Comparison of ENCODE assay signal across 15 cellular contexts in the genomic region with DNA sequence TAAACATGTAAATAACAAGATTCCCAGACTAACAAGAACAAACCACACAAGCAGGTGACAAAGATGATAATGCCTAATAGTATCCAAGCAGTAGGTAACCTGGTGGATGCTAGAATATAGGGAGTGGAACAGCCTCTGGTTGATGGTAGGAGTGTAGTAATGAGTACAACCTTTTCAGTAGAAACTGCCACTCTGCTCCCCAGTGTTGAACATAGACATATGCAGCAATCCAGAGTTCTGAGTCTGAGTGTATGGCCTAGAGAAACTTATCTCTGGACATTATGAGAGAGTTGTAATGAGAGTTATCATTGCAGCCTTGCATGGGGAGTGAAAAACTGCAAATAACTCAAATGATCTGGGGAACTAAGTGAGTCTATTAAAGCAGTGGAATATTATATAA.
A peak's percentile ranks its signal among the peaks of the same experiment; 100 is the strongest.
DNase-seq lines count a peak whose midpoint lies in the region; ATAC-seq and TF ChIP-seq lines count a peak whose summit lies in the region.
"Had no signal": no experiment of that assay in that cellular context is flagged by ENCODE, and none has a peak within 500 bp of the region (broad histone marks: within the 10 kb centered on the region; RNA-seq: fewer than 3 reads in every experiment).

No MANE protein-coding gene starts in this region.

- peaks cover 0 to 89% (median 70%) of the 10 kb centered on the region in 9 donors for H3K4me1 ChIP-seq in heart right ventricle
- no peaks in the 10 kb centered on the region for H3K4me1 ChIP-seq in hepatocyte (ENCODE audit: insufficient read depth)
- H3K4me1 ChIP-seq in thyroid gland = peaks cover 48 to 52% of the 10 kb centered on the region in 2 donors
- H3K4me1 ChIP-seq: neural progenitor cell had no signal

- TF ChIP-seq CTCF in heart right ventricle (IDR thresholded peaks at IDR 0.05) = no peak
- no peak for TF ChIP-seq CTCF in hepatocyte (IDR thresholded peaks at IDR 0.05; ENCODE audit: poor library complexity)
- TF ChIP-seq CTCF in type B pancreatic cell (conservative IDR thresholded peaks at IDR 0.05) = no peak
- TF ChIP-seq CTCF in RWPE1 (conservative IDR thresholded peaks at IDR 0.05; ENCODE audit: low read depth) = no peak
- no peak for TF ChIP-seq CTCF in thyroid gland (IDR thresholded peaks at IDR 0.05)

- POLR2A ChIA-PET in RWPE1 (lab: Yijun Ruan, JAX; ENCODE audit: low non-redundant PET) = no interaction called here

- H2AFZ ChIP-seq in hepatocyte = no peak overlapping the region
- H2AFZ ChIP-seq: neural progenitor cell had no signal

- H3K4me3 Mint-ChIP-seq in T-helper 2 cell treated with Interferon-gamma antibody and Interleukin-4, amounts not matched to agents 5 μg/mL and 100 μg/mL, for 36 hours = peak overlapping the region; percentile 78
- H3K4me3 Mint-ChIP-seq in type B pancreatic cell = no peak overlapping the region
- H3K4me3 Mint-ChIP-seq: neural progenitor cell had no signal

- H3K27ac ChIP-seq in heart right ventricle (peak overlapping the region in 8 of 10 donors; percentile 53 to 88 (median 84)), hepatocyte (peak overlapping the region; percentile 20), RWPE1 (no peak overlapping the region), thyroid gland (peak overlapping the region in 1 of 3 donors; percentile 79)
- H3K27ac ChIP-seq: neural progenitor cell had no signal

- H4K20me1 ChIP-seq in hepatocyte (ENCODE audit: insufficient read depth, poor library complexity, severe bottlenecking) = peaks cover 14% of the 10 kb centered on the region

- DNase-seq in heart right ventricle (no peak), cardiac septum (ENCODE audit: low spot score) (no peak), hepatocyte (ENCODE audit: low spot score) (no peak), type B pancreatic cell (ENCODE audit: extremely low spot score, unreplicated experiment) (no peak), cortex of kidney (lab: John Stamatoyannopoulos, UW) (no peak), RWPE1 (ENCODE audit: low spot score) (no peak), thyroid gland (no peak)
- no peak for DNase-seq in T-helper 2 cell treated with Interferon-gamma antibody and Interleukin-4, amounts not matched to agents 5 μg/mL and 100 μg/mL, for 36 hours (ENCODE audit: low spot score)
- DNase-seq: activated CD4-positive, CD25-positive, alpha-beta regulatory T cell treated with anti-CD3 and anti-CD28 coated beads, Interleukin-2, amount 50 U/mL, for 72 hours; kidney glomerular epithelial cell; NCI-H1694 treated with DMSO at 0.1 percent for 48 hours; NCI-H82 had no signal

- no peak for TF ChIP-seq POLR2A in thyroid gland (IDR thresholded peaks at IDR 0.05)

- H3K36me3 Mint-ChIP-seq in T-helper 2 cell treated with Interferon-gamma antibody and Interleukin-4, amounts not matched to agents 5 μg/mL and 100 μg/mL, for 36 hours (ENCODE audit: low read depth) = peaks cover 53% of the 10 kb centered on the region
- H3K36me3 Mint-ChIP-seq in type B pancreatic cell = peaks cover 25% of the 10 kb centered on the region

- H3K9me2 ChIP-seq in hepatocyte (replicated peaks; ENCODE audit: insufficient read depth) = no peaks in the 10 kb centered on the region

- H3K27me3 Mint-ChIP-seq in T-helper 2 cell treated with Interferon-gamma antibody and Interleukin-4, amounts not matched to agents 5 μg/mL and 100 μg/mL, for 36 hours (ENCODE audit: low read depth) = no peaks in the 10 kb centered on the region
- no peaks in the 10 kb centered on the region for H3K27me3 Mint-ChIP-seq in type B pancreatic cell

- H3K4me2 ChIP-seq in hepatocyte = no peak overlapping the region
- H3K4me2 ChIP-seq: neural progenitor cell had no signal

- no peaks in the 10 kb centered on the region for H3K9me3 Mint-ChIP-seq in T-helper 2 cell treated with Interferon-gamma antibody and Interleukin-4, amounts not matched to agents 5 μg/mL and 100 μg/mL, for 36 hours
- H3K9me3 Mint-ChIP-seq in type B pancreatic cell = no peaks in the 10 kb centered on the region
- H3K9me3 Mint-ChIP-seq: neural progenitor cell had no signal

- peak overlapping the region; percentile 85 for H3K27ac Mint-ChIP-seq in T-helper 2 cell treated with Interferon-gamma antibody and Interleukin-4, amounts not matched to agents 5 μg/mL and 100 μg/mL, for 36 hours
- H3K27ac Mint-ChIP-seq in type B pancreatic cell = peak overlapping the region; percentile 11
- H3K27ac Mint-ChIP-seq: neural progenitor cell had no signal

- intact Hi-C loops in heart right ventricle (cut with DNase I) (loop anchor here in 2 of 10 donors (5.0 kb wide), 3 partner anchors 44 to 186 kb away; a partner anchor contains a TSS), cardiac septum (cut with DNase I) (no loop called here), thyroid gland (cut with DNase I) (no loop called here)

- H3K9me3 ChIP-seq in heart right ventricle = no peaks in the 10 kb centered on the region
- H3K9me3 ChIP-seq in hepatocyte (ENCODE audit: low read depth) = no peaks in the 10 kb centered on the region
- no peaks in the 10 kb centered on the region for H3K9me3 ChIP-seq in thyroid gland
- H3K9me3 ChIP-seq: adrenal gland had no signal

- peaks cover 0 to 65% (median 19%) of the 10 kb centered on the region in 9 donors for H3K36me3 ChIP-seq in heart right ventricle
- H3K36me3 ChIP-seq in hepatocyte (replicated peaks; ENCODE audit: insufficient read depth, low read depth) = no peaks in the 10 kb centered on the region
- peaks cover 11 to 13% of the 10 kb centered on the region in 2 donors for H3K36me3 ChIP-seq in thyroid gland

- ATAC-seq in heart right ventricle = no peak

- peaks cover 74% of the 10 kb centered on the region for H3K4me1 Mint-ChIP-seq in T-helper 2 cell treated with Interferon-gamma antibody and Interleukin-4, amounts not matched to agents 5 μg/mL and 100 μg/mL, for 36 hours (ENCODE audit: low read depth)
- peaks cover 8% of the 10 kb centered on the region for H3K4me1 Mint-ChIP-seq in type B pancreatic cell (ENCODE audit: unreplicated experiment)
- H3K4me1 Mint-ChIP-seq: neural progenitor cell had no signal

- CTCF ChIA-PET in RWPE1 (lab: Yijun Ruan, JAX) = interaction anchor here (0.7 kb wide), 2 partner anchors 94 to 98 kb away, joined by 3 to 5 read pairs; no protein-coding TSS in a partner anchor

- H3K79me2 ChIP-seq in hepatocyte = peaks cover 76% of the 10 kb centered on the region

- H3K27me3 ChIP-seq in heart right ventricle (no peaks in the 10 kb centered on the region), hepatocyte (no peaks in the 10 kb centered on the region), thyroid gland (no peaks in the 10 kb centered on the region)
- H3K27me3 ChIP-seq: adrenal gland, neural progenitor cell had no signal

- H3K4me3 ChIP-seq in heart right ventricle (peak overlapping the region in 4 of 10 donors; percentile 5 to 44 (median 23)), hepatocyte (no peak overlapping the region), thyroid gland (replicated peaks in 1 of 3) (no peak overlapping the region)
- H3K4me3 ChIP-seq: neural progenitor cell, SK-N-MC had no signal
